In the genomic region with DNA sequence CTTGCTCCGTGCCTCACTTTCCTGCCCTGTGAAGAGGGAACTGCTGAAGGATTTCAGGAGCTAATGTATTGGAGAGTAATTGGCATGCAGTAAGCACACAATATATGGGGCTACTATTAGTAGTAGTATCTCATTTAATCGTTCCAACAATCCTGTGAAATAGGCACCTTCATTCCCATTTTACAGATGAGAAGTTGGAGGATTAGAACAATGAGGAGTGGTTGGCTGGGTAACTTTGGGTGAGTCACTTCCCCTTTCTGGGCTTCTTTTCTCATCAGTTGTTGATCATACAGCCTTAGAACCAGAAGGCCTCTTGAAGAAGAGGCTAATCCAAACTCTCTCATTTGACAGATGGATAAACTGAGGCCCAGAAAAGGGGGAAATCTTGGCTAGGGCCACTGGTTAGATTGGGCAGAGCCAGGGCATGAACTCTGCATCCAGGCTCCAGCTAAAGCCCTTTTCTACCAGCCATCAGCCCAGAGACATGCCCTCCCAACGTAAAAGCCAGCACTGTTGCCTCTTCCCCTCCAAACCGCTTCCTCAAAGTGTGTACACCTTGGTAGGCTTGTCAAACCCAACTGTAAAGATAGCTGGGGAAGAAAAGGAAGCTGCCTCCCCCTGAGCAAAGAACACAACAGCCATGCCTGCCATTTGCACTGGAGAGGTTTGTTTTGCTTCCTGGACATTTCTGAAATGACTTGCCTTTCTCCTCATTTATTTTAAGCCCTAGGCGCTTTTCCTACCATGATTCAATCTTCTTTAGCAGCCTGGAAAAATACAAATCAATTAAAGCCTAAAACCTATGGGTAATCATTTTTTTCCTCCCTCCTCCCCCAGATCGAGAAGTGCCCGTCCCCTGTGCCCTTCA, we compare ENCODE assay signal across 2 cellular contexts.
TF ChIP-seq lines count a peak whose summit lies in the region.

No MANE protein-coding gene starts in this region.

TF ChIP-seq in SK-N-SH, 30 proteins besides CTCF, POLR2A, EP300 and RAD21 (continued from another document):
- TF ChIP-seq, protein P1, sequence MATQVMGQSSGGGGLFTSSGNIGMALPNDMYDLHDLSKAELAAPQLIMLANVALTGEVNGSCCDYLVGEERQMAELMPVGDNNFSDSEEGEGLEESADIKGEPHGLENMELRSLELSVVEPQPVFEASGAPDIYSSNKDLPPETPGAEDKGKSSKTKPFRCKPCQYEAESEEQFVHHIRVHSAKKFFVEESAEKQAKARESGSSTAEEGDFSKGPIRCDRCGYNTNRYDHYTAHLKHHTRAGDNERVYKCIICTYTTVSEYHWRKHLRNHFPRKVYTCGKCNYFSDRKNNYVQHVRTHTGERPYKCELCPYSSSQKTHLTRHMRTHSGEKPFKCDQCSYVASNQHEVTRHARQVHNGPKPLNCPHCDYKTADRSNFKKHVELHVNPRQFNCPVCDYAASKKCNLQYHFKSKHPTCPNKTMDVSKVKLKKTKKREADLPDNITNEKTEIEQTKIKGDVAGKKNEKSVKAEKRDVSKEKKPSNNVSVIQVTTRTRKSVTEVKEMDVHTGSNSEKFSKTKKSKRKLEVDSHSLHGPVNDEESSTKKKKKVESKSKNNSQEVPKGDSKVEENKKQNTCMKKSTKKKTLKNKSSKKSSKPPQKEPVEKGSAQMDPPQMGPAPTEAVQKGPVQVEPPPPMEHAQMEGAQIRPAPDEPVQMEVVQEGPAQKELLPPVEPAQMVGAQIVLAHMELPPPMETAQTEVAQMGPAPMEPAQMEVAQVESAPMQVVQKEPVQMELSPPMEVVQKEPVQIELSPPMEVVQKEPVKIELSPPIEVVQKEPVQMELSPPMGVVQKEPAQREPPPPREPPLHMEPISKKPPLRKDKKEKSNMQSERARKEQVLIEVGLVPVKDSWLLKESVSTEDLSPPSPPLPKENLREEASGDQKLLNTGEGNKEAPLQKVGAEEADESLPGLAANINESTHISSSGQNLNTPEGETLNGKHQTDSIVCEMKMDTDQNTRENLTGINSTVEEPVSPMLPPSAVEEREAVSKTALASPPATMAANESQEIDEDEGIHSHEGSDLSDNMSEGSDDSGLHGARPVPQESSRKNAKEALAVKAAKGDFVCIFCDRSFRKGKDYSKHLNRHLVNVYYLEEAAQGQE (IDR thresholded peaks at IDR 0.05; ENCODE audit: low read depth, low read length): no peak
- TF ChIP-seq SMC3 (IDR thresholded peaks at IDR 0.05; ENCODE audit: low read depth, low read length) (no peak), FOXJ3 (CRISPR knock-in tag; IDR thresholded peaks at IDR 0.05) (no peak), MXI1 (IDR thresholded peaks at IDR 0.05; ENCODE audit: low read depth, low read length) (no peak), RCOR1 (IDR thresholded peaks at IDR 0.05; ENCODE audit: low read length) (no peak), JUND (IDR thresholded peaks at IDR 0.05) (no peak), SIN3A (IDR thresholded peaks at IDR 0.05; ENCODE audit: borderline replicate concordance, low read depth, low read length) (no peak)
- TF ChIP-seq, protein P2, sequence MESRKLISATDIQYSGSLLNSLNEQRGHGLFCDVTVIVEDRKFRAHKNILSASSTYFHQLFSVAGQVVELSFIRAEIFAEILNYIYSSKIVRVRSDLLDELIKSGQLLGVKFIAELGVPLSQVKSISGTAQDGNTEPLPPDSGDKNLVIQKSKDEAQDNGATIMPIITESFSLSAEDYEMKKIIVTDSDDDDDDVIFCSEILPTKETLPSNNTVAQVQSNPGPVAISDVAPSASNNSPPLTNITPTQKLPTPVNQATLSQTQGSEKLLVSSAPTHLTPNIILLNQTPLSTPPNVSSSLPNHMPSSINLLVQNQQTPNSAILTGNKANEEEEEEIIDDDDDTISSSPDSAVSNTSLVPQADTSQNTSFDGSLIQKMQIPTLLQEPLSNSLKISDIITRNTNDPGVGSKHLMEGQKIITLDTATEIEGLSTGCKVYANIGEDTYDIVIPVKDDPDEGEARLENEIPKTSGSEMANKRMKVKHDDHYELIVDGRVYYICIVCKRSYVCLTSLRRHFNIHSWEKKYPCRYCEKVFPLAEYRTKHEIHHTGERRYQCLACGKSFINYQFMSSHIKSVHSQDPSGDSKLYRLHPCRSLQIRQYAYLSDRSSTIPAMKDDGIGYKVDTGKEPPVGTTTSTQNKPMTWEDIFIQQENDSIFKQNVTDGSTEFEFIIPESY (IDR thresholded peaks at IDR 0.05; ENCODE audit: borderline replicate concordance, low read depth): no peak
- TF ChIP-seq, protein P3, sequence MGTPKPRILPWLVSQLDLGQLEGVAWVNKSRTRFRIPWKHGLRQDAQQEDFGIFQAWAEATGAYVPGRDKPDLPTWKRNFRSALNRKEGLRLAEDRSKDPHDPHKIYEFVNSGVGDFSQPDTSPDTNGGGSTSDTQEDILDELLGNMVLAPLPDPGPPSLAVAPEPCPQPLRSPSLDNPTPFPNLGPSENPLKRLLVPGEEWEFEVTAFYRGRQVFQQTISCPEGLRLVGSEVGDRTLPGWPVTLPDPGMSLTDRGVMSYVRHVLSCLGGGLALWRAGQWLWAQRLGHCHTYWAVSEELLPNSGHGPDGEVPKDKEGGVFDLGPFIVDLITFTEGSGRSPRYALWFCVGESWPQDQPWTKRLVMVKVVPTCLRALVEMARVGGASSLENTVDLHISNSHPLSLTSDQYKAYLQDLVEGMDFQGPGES (IDR thresholded peaks at IDR 0.05; ENCODE audit: low read depth, low read length): no peak

TF ChIP-seq in SK-N-SH treated with all-trans-retinoic acid at 6 μM for 48 hours, 23 proteins besides CTCF, POLR2A, EP300 and RAD21 (continued from another document):
- TF ChIP-seq, protein P4, sequence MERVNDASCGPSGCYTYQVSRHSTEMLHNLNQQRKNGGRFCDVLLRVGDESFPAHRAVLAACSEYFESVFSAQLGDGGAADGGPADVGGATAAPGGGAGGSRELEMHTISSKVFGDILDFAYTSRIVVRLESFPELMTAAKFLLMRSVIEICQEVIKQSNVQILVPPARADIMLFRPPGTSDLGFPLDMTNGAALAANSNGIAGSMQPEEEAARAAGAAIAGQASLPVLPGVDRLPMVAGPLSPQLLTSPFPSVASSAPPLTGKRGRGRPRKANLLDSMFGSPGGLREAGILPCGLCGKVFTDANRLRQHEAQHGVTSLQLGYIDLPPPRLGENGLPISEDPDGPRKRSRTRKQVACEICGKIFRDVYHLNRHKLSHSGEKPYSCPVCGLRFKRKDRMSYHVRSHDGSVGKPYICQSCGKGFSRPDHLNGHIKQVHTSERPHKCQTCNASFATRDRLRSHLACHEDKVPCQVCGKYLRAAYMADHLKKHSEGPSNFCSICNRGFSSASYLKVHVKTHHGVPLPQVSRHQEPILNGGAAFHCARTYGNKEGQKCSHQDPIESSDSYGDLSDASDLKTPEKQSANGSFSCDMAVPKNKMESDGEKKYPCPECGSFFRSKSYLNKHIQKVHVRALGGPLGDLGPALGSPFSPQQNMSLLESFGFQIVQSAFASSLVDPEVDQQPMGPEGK (CRISPR knock-in tag; IDR thresholded peaks at IDR 0.05; ENCODE audit: borderline replicate concordance): no peak
